Comparison of ENCODE assay signal across 20 cellular contexts in genomic region chr13:100634686-100635085, GRCh38.
"Had no signal": no experiment of that assay in that cellular context is flagged by ENCODE, and none has a peak within 500 bp of the region (broad histone marks: within the 10 kb centered on the region; RNA-seq: fewer than 3 reads in every experiment).

No MANE protein-coding gene starts in this region.

- H3K4me3 Mint-ChIP-seq: IgD-negative memory B cell had no signal

- H3K9me3 ChIP-seq: SJSA1 had no signal

- H3K9ac ChIP-seq: KMS-11 had no signal

- DNase-seq: Kasumi-1, MM.1S, NCI-H1092 treated with DMSO at 0.1 percent for 48 hours, NCI-H1436, NCI-H187, NCI-H2029, NCI-H2081 treated with DMSO at 0.1 percent for 48 hours, NCI-H2171, NCI-H524, NCI-H526 treated with DMSO at 0.1 percent for 48 hours, NCI-H774, Right ventricle myocardium superior, RPMI8226, SIG-M5 had no signal

- H3K4me3 ChIP-seq: K562, SJSA1, SK-N-MC had no signal

- H3K27me3 Mint-ChIP-seq: IgD-negative memory B cell had no signal

- H3K27ac ChIP-seq: KMS-11, SK-N-MC had no signal

- H3K4me2 ChIP-seq: KMS-11 had no signal

- H3K27ac Mint-ChIP-seq: IgD-negative memory B cell had no signal

- H3K9me3 Mint-ChIP-seq: IgD-negative memory B cell had no signal

- H3K27me3 ChIP-seq: SJSA1 had no signal

- ATAC-seq: HepG2, K562 had no signal
